In the genomic region with DNA sequence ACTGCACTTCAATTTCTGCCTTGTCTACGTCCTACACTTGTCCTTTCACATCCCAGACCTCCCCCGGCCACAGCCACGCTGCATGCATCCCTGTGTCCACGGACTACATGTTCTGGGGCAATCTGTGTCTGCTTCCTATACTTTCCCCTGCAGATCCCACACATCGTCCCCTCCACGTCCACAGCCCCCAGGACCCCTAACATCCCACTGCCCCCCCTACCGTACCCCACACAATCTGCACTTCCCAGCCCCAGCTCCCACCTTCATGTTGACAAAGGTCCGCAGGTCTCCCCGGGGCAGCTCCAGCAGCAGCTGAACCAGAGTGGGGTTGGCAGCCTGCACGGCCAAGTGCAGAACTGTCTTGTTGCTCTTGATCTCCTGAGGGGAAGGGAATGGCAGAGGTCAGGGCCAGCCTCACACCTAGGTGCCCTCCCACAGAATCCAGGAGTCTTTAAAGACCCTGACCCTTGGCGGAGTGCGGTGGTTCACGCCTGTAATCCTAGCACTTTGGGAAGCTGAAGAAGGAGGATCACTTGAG, we compare ENCODE assay signal across 1 cellular context.
TF ChIP-seq lines count a peak whose summit lies in the region.

No MANE protein-coding gene starts in this region.

TF ChIP-seq in A549, 52 proteins besides CTCF, POLR2A, EP300 and RAD21:
- TF ChIP-seq MAFK (IDR thresholded peaks at IDR 0.05; ENCODE audit: partially characterized antibody), result no peak
- TF ChIP-seq, protein P1, sequence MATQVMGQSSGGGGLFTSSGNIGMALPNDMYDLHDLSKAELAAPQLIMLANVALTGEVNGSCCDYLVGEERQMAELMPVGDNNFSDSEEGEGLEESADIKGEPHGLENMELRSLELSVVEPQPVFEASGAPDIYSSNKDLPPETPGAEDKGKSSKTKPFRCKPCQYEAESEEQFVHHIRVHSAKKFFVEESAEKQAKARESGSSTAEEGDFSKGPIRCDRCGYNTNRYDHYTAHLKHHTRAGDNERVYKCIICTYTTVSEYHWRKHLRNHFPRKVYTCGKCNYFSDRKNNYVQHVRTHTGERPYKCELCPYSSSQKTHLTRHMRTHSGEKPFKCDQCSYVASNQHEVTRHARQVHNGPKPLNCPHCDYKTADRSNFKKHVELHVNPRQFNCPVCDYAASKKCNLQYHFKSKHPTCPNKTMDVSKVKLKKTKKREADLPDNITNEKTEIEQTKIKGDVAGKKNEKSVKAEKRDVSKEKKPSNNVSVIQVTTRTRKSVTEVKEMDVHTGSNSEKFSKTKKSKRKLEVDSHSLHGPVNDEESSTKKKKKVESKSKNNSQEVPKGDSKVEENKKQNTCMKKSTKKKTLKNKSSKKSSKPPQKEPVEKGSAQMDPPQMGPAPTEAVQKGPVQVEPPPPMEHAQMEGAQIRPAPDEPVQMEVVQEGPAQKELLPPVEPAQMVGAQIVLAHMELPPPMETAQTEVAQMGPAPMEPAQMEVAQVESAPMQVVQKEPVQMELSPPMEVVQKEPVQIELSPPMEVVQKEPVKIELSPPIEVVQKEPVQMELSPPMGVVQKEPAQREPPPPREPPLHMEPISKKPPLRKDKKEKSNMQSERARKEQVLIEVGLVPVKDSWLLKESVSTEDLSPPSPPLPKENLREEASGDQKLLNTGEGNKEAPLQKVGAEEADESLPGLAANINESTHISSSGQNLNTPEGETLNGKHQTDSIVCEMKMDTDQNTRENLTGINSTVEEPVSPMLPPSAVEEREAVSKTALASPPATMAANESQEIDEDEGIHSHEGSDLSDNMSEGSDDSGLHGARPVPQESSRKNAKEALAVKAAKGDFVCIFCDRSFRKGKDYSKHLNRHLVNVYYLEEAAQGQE (IDR thresholded peaks at IDR 0.05), result no peak
- TF ChIP-seq SMC3 (IDR thresholded peaks at IDR 0.05), result no peak
- no peak for TF ChIP-seq NPAS2 (CRISPR knock-in tag; IDR thresholded peaks at IDR 0.05; ENCODE audit: borderline replicate concordance)
- TF ChIP-seq NR3C1 (IDR thresholded peaks at IDR 0.05), result no peak
- no peak for TF ChIP-seq ZC3H11A (IDR thresholded peaks at IDR 0.05)
- TF ChIP-seq FOXS1 (CRISPR knock-in tag; IDR thresholded peaks at IDR 0.05), result no peak
- TF ChIP-seq BHLHE40 (IDR thresholded peaks at IDR 0.05; ENCODE audit: low read depth, low read length), result no peak
- TF ChIP-seq CHD4 (IDR thresholded peaks at IDR 0.05; ENCODE audit: borderline replicate concordance), result no peak
TF ChIP-seq in A549: peak in this region for 0.
